ENCODE assay signal across 9 cellular contexts in the genomic region with DNA sequence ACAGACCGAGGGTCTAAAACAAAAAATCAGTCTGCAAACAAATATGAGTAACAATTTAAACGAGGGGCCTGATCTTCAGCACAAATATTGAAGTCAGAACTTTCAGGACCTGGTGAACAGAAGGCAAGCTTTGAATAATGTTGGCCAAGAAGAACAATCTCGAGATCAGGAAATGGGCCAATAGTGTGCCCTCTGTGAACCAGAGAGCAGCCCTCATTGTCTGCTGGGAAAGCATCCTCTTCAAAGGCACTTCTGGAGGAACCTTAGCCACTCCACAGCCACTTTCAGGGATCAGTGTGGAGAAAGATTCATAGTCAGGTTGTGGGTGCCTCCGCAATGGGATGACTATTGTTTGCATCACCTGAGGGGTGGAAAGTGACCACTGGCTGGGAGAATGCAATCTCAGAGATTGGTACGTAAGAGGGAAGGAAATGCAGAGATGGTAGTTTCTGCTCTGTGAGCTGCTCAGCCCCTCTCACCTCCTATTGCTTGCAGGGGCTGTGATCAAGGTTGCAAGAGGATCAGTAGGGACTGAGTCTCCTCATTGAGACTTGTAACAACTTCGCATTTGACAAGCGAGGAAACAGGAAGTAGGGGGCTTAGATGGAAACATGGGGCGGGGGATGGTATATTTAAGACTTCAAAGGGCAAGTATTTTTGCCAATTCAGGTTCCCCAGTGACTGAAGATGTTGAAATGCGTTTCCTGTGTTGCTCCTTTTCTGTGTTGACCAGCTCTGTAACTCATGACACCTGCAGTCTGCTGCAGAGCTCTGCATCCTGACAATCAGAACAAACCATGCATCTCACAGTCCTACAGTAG. TPM values are rescaled to one million over a fixed set of nuclear protein-coding genes. Genes with fewer than 3 reads are reported as not detected.
DNase-seq lines count a peak whose midpoint lies in the region; ATAC-seq and TF ChIP-seq lines count a peak whose summit lies in the region.
"Had no signal": no experiment of that assay in that cellular context is flagged by ENCODE, and none has a peak within 500 bp of the region (broad histone marks: within the 10 kb centered on the region; RNA-seq: fewer than 3 reads in every experiment).

No MANE protein-coding gene starts in this region.

- no peaks in the 10 kb centered on the region for H3K9me2 ChIP-seq in GM23248 (ENCODE audit: insufficient read depth)
- no peaks in the 10 kb centered on the region for H3K9me2 ChIP-seq in hepatocyte (replicated peaks; ENCODE audit: insufficient read depth)

- DNase-seq in activated gamma-delta T cell treated with Interleukin-2 at 50 U/mL for 16 hours (peak; percentile 12), activated gamma-delta T cell (lab: John Stamatoyannopoulos, UW) (no peak), NOMO-1 treated with dmso at 0.1 percent for 144 hours (lab: John Stamatoyannopoulos, UW; ENCODE audit: unreplicated experiment) (peak; percentile 37), fibroblast of pulmonary artery (ENCODE audit: low read depth) (peak; percentile 43), GM23248 (no peak), hepatocyte (ENCODE audit: low spot score) (no peak)
- DNase-seq: activated effector memory CD4-positive, alpha-beta T cell treated with anti-CD3 and anti-CD28 coated beads, Interleukin-2, amount 50 U/mL, for 16 hours had no signal

- no peak overlapping the region for H3K4me3 ChIP-seq in fibroblast of pulmonary artery (replicated peaks; ENCODE audit: low read depth, low read length)
- H3K4me3 ChIP-seq in thymus (ENCODE audit: low read length), result no peak overlapping the region
- H3K4me3 ChIP-seq in GM23248, result no peak overlapping the region
- H3K4me3 ChIP-seq in hepatocyte, result no peak overlapping the region

- H3K9me3 ChIP-seq in thymus (ENCODE audit: control insufficient read depth) (no peaks in the 10 kb centered on the region), GM23248 (ENCODE audit: low read depth) (no peaks in the 10 kb centered on the region), hepatocyte (ENCODE audit: low read depth) (no peaks in the 10 kb centered on the region)

- in situ Hi-C loops in GM23248 (cut with MboI), result loop anchor here (25.0 kb wide), 1 partner anchor 660 kb away; no protein-coding TSS in a partner anchor

- H4K20me1 ChIP-seq in GM23248 (ENCODE audit: insufficient read depth) (no peaks in the 10 kb centered on the region), hepatocyte (ENCODE audit: insufficient read depth, poor library complexity, severe bottlenecking) (no peaks in the 10 kb centered on the region)

- WGBS in thymus, result 43% methylated on average over 9 of the region's 9 CpGs
- WGBS in GM23248 (ENCODE audit: low coverage in 1 of 2, low lambda C conversion rate in 2 of 2, missing lambda C conversion rate in 2 of 2), 2 experiments, result 93 to 97% methylated on average over 9 of the region's 9 CpGs
- WGBS in hepatocyte (ENCODE audit: low lambda C conversion rate, missing lambda C conversion rate), result 76% methylated on average over 9 of the region's 9 CpGs

- H3K27ac ChIP-seq in thymus (ENCODE audit: low read depth), result peak overlapping the region; percentile 78
- H3K27ac ChIP-seq in GM23248, result no peak overlapping the region
- no peak overlapping the region for H3K27ac ChIP-seq in hepatocyte

- H3K79me2 ChIP-seq in GM23248 (ENCODE audit: insufficient read depth) (no peaks in the 10 kb centered on the region), hepatocyte (no peaks in the 10 kb centered on the region)

- H3K4me1 ChIP-seq in thymus (ENCODE audit: control insufficient read depth, insufficient read depth, low read length) (peaks cover 16% of the 10 kb centered on the region), GM23248 (ENCODE audit: insufficient read depth) (peaks cover 36% of the 10 kb centered on the region), hepatocyte (ENCODE audit: insufficient read depth) (peaks cover 6% of the 10 kb centered on the region)

- H3K36me3 ChIP-seq in thymus (ENCODE audit: control insufficient read depth, insufficient read depth) (no peaks in the 10 kb centered on the region), GM23248 (ENCODE audit: low read depth) (no peaks in the 10 kb centered on the region), hepatocyte (replicated peaks; ENCODE audit: insufficient read depth, low read depth) (no peaks in the 10 kb centered on the region)

- H3F3A ChIP-seq in GM23248 (ENCODE audit: insufficient read depth), result peaks cover 27% of the 10 kb centered on the region

- ATAC-seq in HG02970 (IDR thresholded peaks at IDR 0.05; ENCODE audit: low FRiP score, unreplicated experiment), result no peak

- TF ChIP-seq CTCF in fibroblast of pulmonary artery (IDR thresholded peaks at IDR 0.05; ENCODE audit: low read length, missing control alignments), result no peak
- TF ChIP-seq CTCF in hepatocyte (IDR thresholded peaks at IDR 0.05; ENCODE audit: poor library complexity), result no peak

- H2AFZ ChIP-seq in GM23248 (no peak overlapping the region), hepatocyte (no peak overlapping the region)

- no peak overlapping the region for H3K9ac ChIP-seq in GM23248

- no peaks in the 10 kb centered on the region for H3K27me3 ChIP-seq in thymus (ENCODE audit: control insufficient read depth, insufficient read depth)
- H3K27me3 ChIP-seq in GM23248 (replicated peaks; ENCODE audit: insufficient read depth), result no peaks in the 10 kb centered on the region
- H3K27me3 ChIP-seq in hepatocyte, result no peaks in the 10 kb centered on the region

- H3K4me2 ChIP-seq in GM23248 (ENCODE audit: unreplicated experiment), result no peak overlapping the region
- no peak overlapping the region for H3K4me2 ChIP-seq in hepatocyte

RNA-seq across cellular contexts. Expression of gene IFRD1, which starts 28.4 kb away (rescaled TPM):
- polyA plus RNA-seq in thymus, result 63.0 TPM
- 61.4 and 75.5 TPM in 2 replicates for total RNA-seq in GM23248 (2014; rRNA removed; shearing (Covaris generic))
- 71.9 and 73.9 TPM in 2 replicates for polyA plus RNA-seq in GM23248 (2016; fragmentation: Nextera tagmentation; extraction: Ambion mirVana)
- total RNA-seq in hepatocyte, result 83.7 and 114 TPM in 2 replicates
- 69.9 and 76.3 TPM in 2 replicates for polyA plus RNA-seq in hepatocyte

RNA-seq across cellular contexts. Expression of gene LSMEM1, which starts 58.9 kb away (rescaled TPM):
- polyA plus RNA-seq in thymus, result 4.3 TPM
- total RNA-seq in GM23248 (2014; rRNA removed; shearing (Covaris generic)), result not detected in 2 replicates
- 0.27 and 0.39 TPM in 2 replicates for polyA plus RNA-seq in GM23248 (2016; fragmentation: Nextera tagmentation; extraction: Ambion mirVana)
- total RNA-seq in hepatocyte, result 1.3 and 1.9 TPM in 2 replicates
- polyA plus RNA-seq in hepatocyte, result 1.1 and 1.4 TPM in 2 replicates

Comparison
In these comparisons a context has a peak if more than half of its experiments do, and no peak if none do; other contexts are left out.
1. DNase-seq: peak in activated gamma-delta T cell treated with Interleukin-2 at 50 U/mL for 16 hours (single experiment), NOMO-1 treated with dmso at 0.1 percent for 144 hours (single experiment) and fibroblast of pulmonary artery (single experiment); none in activated gamma-delta T cell (single experiment), GM23248 (single experiment) and hepatocyte (single experiment).